13 cellular contexts compared by ENCODE assay signal in the genomic region with DNA sequence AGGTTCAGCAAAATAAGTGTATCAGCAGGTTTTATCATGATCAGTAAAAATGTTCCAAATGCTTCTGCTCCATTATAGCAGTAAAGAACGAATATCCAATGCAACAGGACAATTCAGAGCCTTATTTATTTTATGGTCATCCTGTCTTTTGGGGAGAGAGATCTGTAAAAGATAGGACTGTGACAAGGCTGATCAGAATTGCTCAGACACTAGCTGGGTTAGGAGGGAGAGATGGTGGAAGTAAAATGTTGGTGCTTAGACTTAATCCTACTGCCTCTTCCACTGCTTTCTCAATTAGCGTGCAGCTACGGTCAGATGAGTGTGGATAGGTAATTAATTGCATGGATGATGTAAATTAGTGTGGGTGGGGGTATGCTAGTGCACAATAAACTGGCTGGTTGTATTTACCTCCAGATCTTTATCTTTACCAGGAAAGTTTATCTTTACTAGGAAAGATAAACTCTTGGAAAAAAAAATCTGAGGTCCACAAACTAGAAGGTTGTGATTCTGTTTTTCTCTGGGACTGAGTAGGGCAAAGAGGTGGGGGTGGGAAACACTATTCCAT. TPM values are rescaled to one million over a fixed set of nuclear protein-coding genes. Genes with fewer than 3 reads are reported as not detected.
DNase-seq lines count a peak whose midpoint lies in the region; ATAC-seq and TF ChIP-seq lines count a peak whose summit lies in the region.
"Had no signal": no experiment of that assay in that cellular context is flagged by ENCODE, and none has a peak within 500 bp of the region (broad histone marks: within the 10 kb centered on the region; RNA-seq: fewer than 3 reads in every experiment).

No MANE protein-coding gene starts in this region.

- H3K27ac Mint-ChIP-seq in activated CD4-positive, alpha-beta memory T cell treated with anti-CD3 and anti-CD28 coated beads for 36 hours = no peak overlapping the region

- no peak for DNase-seq in AG04449 (ENCODE audit: low read depth, low spot score)
- no peak for DNase-seq in activated CD4-positive, alpha-beta memory T cell treated with anti-CD3 and anti-CD28 coated beads for 36 hours
- DNase-seq in foreskin fibroblast = no peak
- no peak for DNase-seq in DMS79 (lab: John Stamatoyannopoulos, UW)
- DNase-seq in midbrain (lab: John Stamatoyannopoulos, UW) = no peak
- no peak for DNase-seq in left lung
- DNase-seq: colonic mucosa; head of caudate nucleus; NCI-H69; spleen; stimulated activated CD8-positive, alpha-beta memory T cell treated with anti-CD3 and anti-CD28 coated beads, Interleukin-4, amount 100 ng/mL, for 48 hours had no signal

- H3K4me3 Mint-ChIP-seq in activated CD4-positive, alpha-beta memory T cell treated with anti-CD3 and anti-CD28 coated beads for 36 hours = peak overlapping the region; percentile 33

- no peaks in the 10 kb centered on the region for H3K9me3 ChIP-seq in left lung
- H3K9me3 ChIP-seq: colonic mucosa, spleen had no signal

- no peaks in the 10 kb centered on the region for H3K36me3 ChIP-seq in left lung
- H3K36me3 ChIP-seq: colonic mucosa, spleen had no signal

- peaks cover 3% of the 10 kb centered on the region for H3K27me3 Mint-ChIP-seq in activated CD4-positive, alpha-beta memory T cell treated with anti-CD3 and anti-CD28 coated beads for 36 hours

- peaks cover 0 to 20% of the 10 kb centered on the region in 2 donors for H3K4me1 ChIP-seq in left lung
- H3K4me1 ChIP-seq: colonic mucosa had no signal

- TF ChIP-seq CTCF in AG04449 (IDR thresholded peaks at IDR 0.05; ENCODE audit: insufficient read depth, low read length, missing control alignments) = no peak
- no peak for TF ChIP-seq CTCF in foreskin fibroblast (IDR thresholded peaks at IDR 0.05; ENCODE audit: low read depth, low read length)
- no peak for TF ChIP-seq CTCF in left lung (IDR thresholded peaks at IDR 0.05)

- peaks cover 44% of the 10 kb centered on the region for H3K4me1 Mint-ChIP-seq in activated CD4-positive, alpha-beta memory T cell treated with anti-CD3 and anti-CD28 coated beads for 36 hours (ENCODE audit: low read depth)

- H3K36me3 Mint-ChIP-seq in activated CD4-positive, alpha-beta memory T cell treated with anti-CD3 and anti-CD28 coated beads for 36 hours = peaks cover 17% of the 10 kb centered on the region

- ATAC-seq in HG02852 (IDR thresholded peaks at IDR 0.05; ENCODE audit: unreplicated experiment) (no peak), left lung (no peak)

- intact Hi-C loops in activated CD4-positive, alpha-beta memory T cell treated with anti-CD3 and anti-CD28 coated beads for 36 hours (cut with micrococcal nuclease) = no loop called here
- intact Hi-C loops in left lung (cut with DNase I) = no loop called here

- H3K4me3 ChIP-seq in AG04449 (ENCODE audit: low read depth, low read length) (peak overlapping the region; percentile 18), GM08714 (ENCODE audit: low read length) (peak overlapping the region; percentile 25; the same call in 1 of the 2 replicates), foreskin fibroblast (ENCODE audit: low read depth in 1 of 2, low read length in 2 of 2) (peak overlapping the region; percentile 83 to 86), left lung (no peak overlapping the region)
- H3K4me3 ChIP-seq: colonic mucosa had no signal

- CTCF ChIA-PET in AG04449 (lab: Yijun Ruan, JAX) = interaction anchor here (0.9 to 4.8 kb wide), 7 partner anchors 8 to 266 kb away, joined by 3 to 31 read pairs (median 5); a partner anchor contains a TSS
- CTCF ChIA-PET in activated CD4-positive, alpha-beta memory T cell treated with anti-CD3 and anti-CD28 coated beads for 36 hours (lab: Charles Lee) = interaction anchor here (0.7 to 2.0 kb wide), 4 partner anchors 19 to 541 kb away, joined by 3 to 11 read pairs (median 3); no protein-coding TSS in a partner anchor

- no peak overlapping the region for H3K27ac ChIP-seq in left lung
- H3K27ac ChIP-seq: colonic mucosa, spleen had no signal

- POLR2A ChIA-PET in AG04449 (lab: Yijun Ruan, JAX) = no interaction called here
- POLR2A ChIA-PET in activated CD4-positive, alpha-beta memory T cell treated with anti-CD3 and anti-CD28 coated beads for 36 hours (lab: Charles Lee) = interaction anchor here (1.2 to 1.5 kb wide), 2 partner anchors 60 to 290 kb away, joined by 3 read pairs; a partner anchor contains a TSS

- H3K9me3 Mint-ChIP-seq in activated CD4-positive, alpha-beta memory T cell treated with anti-CD3 and anti-CD28 coated beads for 36 hours = no peaks in the 10 kb centered on the region

- H3K27me3 ChIP-seq in left lung = no peaks in the 10 kb centered on the region
- H3K27me3 ChIP-seq: colonic mucosa, spleen had no signal

RNA-seq across cellular contexts. Expression of a gene that starts 2.2 kb away (rescaled TPM):
- total RNA-seq in activated CD4-positive, alpha-beta memory T cell treated with anti-CD3 and anti-CD28 coated beads for 36 hours = 10 to 100 TPM; 88.3 to 90.0 TPM
- total RNA-seq in left lung = 10 to 100 TPM; 80.2 to 91.5 TPM

Comparison
In these comparisons a context has a peak if more than half of its experiments do, and no peak if none do; other contexts are left out.
1. H3K4me3 ChIP-seq: peak in AG04449 (single experiment), GM08714 (single experiment) and foreskin fibroblast (2 of 2); none in left lung (0 of 2).